ENCODE assay signal across 2 cellular contexts in the genomic region with DNA sequence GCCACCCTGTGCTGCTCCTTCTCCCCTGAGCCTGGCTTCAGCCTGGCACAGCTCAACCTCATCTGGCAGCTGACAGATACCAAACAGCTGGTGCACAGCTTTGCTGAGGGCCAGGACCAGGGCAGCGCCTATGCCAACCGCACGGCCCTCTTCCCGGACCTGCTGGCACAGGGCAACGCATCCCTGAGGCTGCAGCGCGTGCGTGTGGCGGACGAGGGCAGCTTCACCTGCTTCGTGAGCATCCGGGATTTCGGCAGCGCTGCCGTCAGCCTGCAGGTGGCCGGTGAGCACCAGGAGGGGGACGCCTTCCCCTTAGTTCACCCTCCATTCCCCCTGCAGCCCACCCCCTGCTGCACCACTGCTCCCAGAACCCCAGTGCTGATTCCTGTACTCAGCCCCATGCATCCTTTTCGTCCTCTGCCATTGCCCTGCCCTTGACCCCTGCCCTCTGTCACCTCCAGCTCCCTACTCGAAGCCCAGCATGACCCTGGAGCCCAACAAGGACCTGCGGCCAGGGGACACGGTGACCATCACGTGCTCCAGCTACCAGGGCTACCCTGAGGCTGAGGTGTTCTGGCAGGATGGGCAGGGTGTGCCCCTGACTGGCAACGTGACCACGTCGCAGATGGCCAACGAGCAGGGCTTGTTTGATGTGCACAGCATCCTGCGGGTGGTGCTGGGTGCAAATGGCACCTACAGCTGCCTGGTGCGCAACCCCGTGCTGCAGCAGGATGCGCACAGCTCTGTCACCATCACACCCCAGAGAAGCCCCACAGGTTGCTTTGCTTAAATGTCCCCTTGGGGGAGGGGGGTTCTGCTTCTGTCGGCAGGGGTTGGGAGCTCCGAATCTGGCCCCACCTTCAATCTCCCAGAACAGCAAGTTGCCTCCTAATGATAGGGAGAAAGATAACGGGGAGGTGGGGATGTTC. TPM values are rescaled to one million over a fixed set of nuclear protein-coding genes. Genes with fewer than 3 reads are reported as not detected.
"Had no signal": no experiment of that assay in that cellular context is flagged by ENCODE, and none has a peak within 500 bp of the region (broad histone marks: within the 10 kb centered on the region; RNA-seq: fewer than 3 reads in every experiment).

No MANE protein-coding gene starts in this region.

RNA-seq across cellular contexts. Expression of a gene that starts 18.4 kb away (rescaled TPM):
- total RNA-seq: natural killer cell had no signal

RNA-seq across cellular contexts. Expression of a gene that starts 50.6 kb away (rescaled TPM):
- total RNA-seq: mononuclear cell, natural killer cell had no signal
